Comparison of ENCODE assay signal across 9 cellular contexts in genomic region chr7:147916573-147916972, GRCh38.
"Had no signal": no experiment of that assay in that cellular context is flagged by ENCODE, and none has a peak within 500 bp of the region (broad histone marks: within the 10 kb centered on the region; RNA-seq: fewer than 3 reads in every experiment).

No MANE protein-coding gene starts in this region.

- ATAC-seq: HCT116 had no signal

- H3K4me3 ChIP-seq: GM23248, GM23338, HAP-1 had no signal

- H3K4me1 ChIP-seq: HAP-1 had no signal

- H2AFZ ChIP-seq: GM23248, GM23338 had no signal

- H3K4me2 ChIP-seq: GM23338 had no signal

- H3K9ac ChIP-seq: GM23248 had no signal

- FAIRE-seq: H1, H54 had no signal

- H3K27ac ChIP-seq: GM23248 had no signal

- DNase-seq: GM23248, GOT3, HCEC 1CT, HFFc6 had no signal

- H3K9me3 ChIP-seq: HAP-1 had no signal

- H3K36me3 ChIP-seq: HAP-1 had no signal
